ENCODE assay signal across 1 cellular context in genomic region chr4:119730644-119730995, GRCh38.
TF ChIP-seq lines count a peak whose summit lies in the region.

No MANE protein-coding gene starts in this region.

TF ChIP-seq in HEK293, 187 proteins besides CTCF, POLR2A, EP300 and RAD21 (continued from another document):
- TF ChIP-seq ZNF654 (tag by site-specific recombination; IDR thresholded peaks at IDR 0.05; ENCODE audit: low read depth) = no peak
- TF ChIP-seq PRDM2 (tag by site-specific recombination; IDR thresholded peaks at IDR 0.05; ENCODE audit: borderline replicate concordance) = no peak
- TF ChIP-seq ZNF792 (tag by site-specific recombination; IDR thresholded peaks at IDR 0.05) = no peak
- no peak for TF ChIP-seq ZNF664 (tag by site-specific recombination; IDR thresholded peaks at IDR 0.05)
- TF ChIP-seq ZBTB11 (tag by site-specific recombination; conservative IDR thresholded peaks at IDR 0.05; ENCODE audit: low read depth) = no peak
- TF ChIP-seq ZNF707 (tag by site-specific recombination; IDR thresholded peaks at IDR 0.05) = no peak
